In the genomic region with DNA sequence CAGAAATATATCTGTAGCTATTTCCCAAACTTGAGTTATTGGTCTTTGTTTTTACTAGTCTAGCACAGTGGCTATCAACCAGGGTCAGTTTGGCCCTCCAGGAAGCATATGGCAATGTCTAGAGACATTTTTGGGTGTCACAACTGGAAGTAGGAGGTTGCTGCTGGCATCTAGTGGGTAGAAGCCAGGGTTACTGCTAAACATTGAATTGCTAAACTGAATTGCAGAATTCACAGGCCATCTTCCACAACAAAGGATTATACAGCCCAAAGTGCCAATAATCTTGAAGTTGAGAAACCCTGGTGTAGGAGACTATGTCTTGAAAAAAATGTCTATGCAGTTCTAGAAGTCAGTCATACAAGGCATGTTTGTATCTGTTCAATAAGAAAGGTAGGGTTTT, we compare ENCODE assay signal across 15 cellular contexts. TPM values are rescaled to one million over a fixed set of nuclear protein-coding genes. Genes with fewer than 3 reads are reported as not detected.
DNase-seq lines count a peak whose midpoint lies in the region; ATAC-seq, FAIRE-seq and TF ChIP-seq lines count a peak whose summit lies in the region.
"Had no signal": no experiment of that assay in that cellular context is flagged by ENCODE, and none has a peak within 500 bp of the region (broad histone marks: within the 10 kb centered on the region; RNA-seq: fewer than 3 reads in every experiment).

No MANE protein-coding gene starts in this region.

- no peak overlapping the region for H3K27ac Mint-ChIP-seq in stimulated activated effector memory CD8-positive, alpha-beta T cell treated with anti-CD3 and anti-CD28 coated beads, Interleukin-12 subunit alpha, Interleukin-12 subunit beta, amount 100 ng/mL, for 72 hours
- no peak overlapping the region for H3K27ac Mint-ChIP-seq in activated T-cell treated with anti-CD3 and anti-CD28 coated beads, Interleukin-2, amount 50 U/mL, for 72 hours
- no peak overlapping the region for H3K27ac Mint-ChIP-seq in endodermal cell

- H3K9me3 Mint-ChIP-seq in stimulated activated effector memory CD8-positive, alpha-beta T cell treated with anti-CD3 and anti-CD28 coated beads, Interleukin-12 subunit alpha, Interleukin-12 subunit beta, amount 100 ng/mL, for 72 hours, result no peaks in the 10 kb centered on the region
- H3K9me3 Mint-ChIP-seq in activated T-cell treated with anti-CD3 and anti-CD28 coated beads, Interleukin-2, amount 50 U/mL, for 72 hours, result no peaks in the 10 kb centered on the region
- H3K9me3 Mint-ChIP-seq in endodermal cell, result no peaks in the 10 kb centered on the region

- peaks cover 85% of the 10 kb centered on the region for H3K79me2 ChIP-seq in HepG2 (ENCODE audit: insufficient read depth, low read length)

- peaks cover 15% of the 10 kb centered on the region for H4K20me1 ChIP-seq in HepG2 (ENCODE audit: insufficient read depth, low read length)

- no peak for FAIRE-seq in HepG2 (lab: Jason Lieb, UNC)

- H3K4me2 ChIP-seq in HepG2 (ENCODE audit: low read depth, low read length), result no peak overlapping the region

- H3K36me3 ChIP-seq in cardiac muscle cell (no peaks in the 10 kb centered on the region), HepG2 (replicated peaks in 1 of 2; ENCODE audit: control insufficient read depth in 1 of 2, insufficient read depth in 2 of 2, low read length in 2 of 2) (peaks cover 4 to 10% of the 10 kb centered on the region in 2 experiments; a peak in 3 of 5 replicates), endodermal cell (ENCODE audit: control insufficient read depth, insufficient read depth, low read length) (peaks cover 45% of the 10 kb centered on the region)
- H3K36me3 ChIP-seq: HAP-1 had no signal

- H3K4me1 ChIP-seq in cardiac muscle cell (ENCODE audit: low read depth) (peaks cover 21% of the 10 kb centered on the region), HepG2 (ENCODE audit: insufficient read depth, low read length) (peaks cover 17% of the 10 kb centered on the region), endodermal cell (ENCODE audit: control insufficient read depth, insufficient read depth, low read length) (peaks cover 2% of the 10 kb centered on the region)

- CTCF ChIA-PET in HepG2 (lab: Yijun Ruan, JAX; ENCODE audit: low intra/inter-chr PET ratio, low total read pairs), result no interaction called here

- H3K4me3 ChIP-seq in cardiac muscle cell, result no peak overlapping the region
- no peak overlapping the region for H3K4me3 ChIP-seq in epithelial cell of proximal tubule (ENCODE audit: low read depth, low read length)
- H3K4me3 ChIP-seq in HepG2 (replicated peaks in 1 of 3; ENCODE audit: insufficient read depth in 1 of 3, low read depth in 2 of 3, low read length in 3 of 3), result no peak overlapping the region
- H3K4me3 ChIP-seq in endodermal cell (ENCODE audit: low read length), result no peak overlapping the region
- H3K4me3 ChIP-seq: HAP-1 had no signal

- H3K4me1 Mint-ChIP-seq in stimulated activated effector memory CD8-positive, alpha-beta T cell treated with anti-CD3 and anti-CD28 coated beads, Interleukin-12 subunit alpha, Interleukin-12 subunit beta, amount 100 ng/mL, for 72 hours, result peaks cover 17% of the 10 kb centered on the region
- H3K4me1 Mint-ChIP-seq in activated T-cell treated with anti-CD3 and anti-CD28 coated beads, Interleukin-2, amount 50 U/mL, for 72 hours (ENCODE audit: low read depth), result peaks cover 22% of the 10 kb centered on the region
- H3K4me1 Mint-ChIP-seq in endodermal cell, result peaks cover 8% of the 10 kb centered on the region

- intact Hi-C loops in cardiac septum (cut with DNase I), result no loop called here
- intact Hi-C loops in HepG2 (cut with micrococcal nuclease; ENCODE audit: unreplicated experiment), result no loop called here

- TF ChIP-seq POLR2A in HepG2 (IDR thresholded peaks at IDR 0.05; ENCODE audit: insufficient read depth in 1 of 2, low read depth in 2 of 2, low read length in 2 of 2), result no peak

- POLR2A ChIA-PET in HepG2 (lab: Yijun Ruan, JAX), result no interaction called here

- H3K36me3 Mint-ChIP-seq in stimulated activated effector memory CD8-positive, alpha-beta T cell treated with anti-CD3 and anti-CD28 coated beads, Interleukin-12 subunit alpha, Interleukin-12 subunit beta, amount 100 ng/mL, for 72 hours, result peaks cover 7% of the 10 kb centered on the region
- H3K36me3 Mint-ChIP-seq in activated T-cell treated with anti-CD3 and anti-CD28 coated beads, Interleukin-2, amount 50 U/mL, for 72 hours (ENCODE audit: insufficient read depth in 2 of 2), result no peaks in the 10 kb centered on the region
- H3K36me3 Mint-ChIP-seq in endodermal cell (ENCODE audit: low read depth), result peaks cover 15% of the 10 kb centered on the region

- ATAC-seq in HepG2 (peak; percentile 41), GM21526 (IDR thresholded peaks at IDR 0.05; ENCODE audit: low FRiP score, unreplicated experiment) (no peak)
- ATAC-seq in stimulated activated effector memory CD8-positive, alpha-beta T cell treated with anti-CD3 and anti-CD28 coated beads, Interleukin-12 subunit alpha, Interleukin-12 subunit beta, amount 100 ng/mL, for 72 hours, result no peak
- no peak for ATAC-seq in activated T-cell treated with anti-CD3 and anti-CD28 coated beads, Interleukin-2, amount 50 U/mL, for 72 hours (replicated peaks in 1 of 2)

- H3K9ac ChIP-seq in HepG2 (ENCODE audit: insufficient read depth, low read depth, low read length) (no peak overlapping the region), endodermal cell (ENCODE audit: extremely low read depth, low read length, poor library complexity, severe bottlenecking) (no peak overlapping the region)

- no peaks in the 10 kb centered on the region for H3K27me3 ChIP-seq in cardiac muscle cell
- no peaks in the 10 kb centered on the region for H3K27me3 ChIP-seq in HepG2 (ENCODE audit: control insufficient read depth in 1 of 2, insufficient read depth in 2 of 2, low read length in 2 of 2)
- no peaks in the 10 kb centered on the region for H3K27me3 ChIP-seq in endodermal cell (ENCODE audit: control insufficient read depth, insufficient read depth, low read length, poor library complexity, severe bottlenecking)

- TF ChIP-seq EP300 in HepG2 (IDR thresholded peaks at IDR 0.05; ENCODE audit: low read depth in 2 of 2, low read length in 2 of 2) (no peak), HepG2 (CRISPR knock-in tag; IDR thresholded peaks at IDR 0.05; ENCODE audit: borderline replicate concordance) (no peak)

- BruUV-seq in HepG2 (replicated peaks; lab: Mats Ljungman, UMichigan), result no TSS peak

- TF ChIP-seq CTCF in cardiac muscle cell (IDR thresholded peaks at IDR 0.05; ENCODE audit: low read depth, low read length) (no peak), epithelial cell of proximal tubule (conservative IDR thresholded peaks at IDR 0.05; ENCODE audit: low read depth, low read length) (peak; percentile 21), HepG2 (CRISPR knock-in tag; IDR thresholded peaks at IDR 0.05) (0 out of 2 replicates have a peak, but pooled peaks have one; percentile 15), endodermal cell (conservative IDR thresholded peaks at IDR 0.05) (no peak)

- H3K9me3 ChIP-seq in cardiac muscle cell (ENCODE audit: low read depth) (no peaks in the 10 kb centered on the region), HepG2 (ENCODE audit: low read length) (no peaks in the 10 kb centered on the region), endodermal cell (ENCODE audit: control insufficient read depth, low read length) (no peaks in the 10 kb centered on the region)
- H3K9me3 ChIP-seq: HAP-1 had no signal

- H3K27me3 Mint-ChIP-seq in activated T-cell treated with anti-CD3 and anti-CD28 coated beads, Interleukin-2, amount 50 U/mL, for 72 hours (ENCODE audit: low read depth), result no peaks in the 10 kb centered on the region
- H3K27me3 Mint-ChIP-seq in endodermal cell (ENCODE audit: insufficient read depth), result no peaks in the 10 kb centered on the region

- no peak for TF ChIP-seq RAD21 in HepG2 (CRISPR knock-in tag; IDR thresholded peaks at IDR 0.05)

- H3K27ac ChIP-seq in cardiac muscle cell (peak overlapping the region; percentile 30), HepG2 (ENCODE audit: extremely low read length, insufficient read depth, low read length) (no peak overlapping the region), endodermal cell (ENCODE audit: low read depth, low read length) (no peak overlapping the region)
- H3K27ac ChIP-seq: C4-2B, RWPE1 had no signal

- H2AFZ ChIP-seq in HepG2 (ENCODE audit: low read length), result no peak overlapping the region

- H3K4me3 Mint-ChIP-seq in stimulated activated effector memory CD8-positive, alpha-beta T cell treated with anti-CD3 and anti-CD28 coated beads, Interleukin-12 subunit alpha, Interleukin-12 subunit beta, amount 100 ng/mL, for 72 hours, result no peak overlapping the region
- no peak overlapping the region for H3K4me3 Mint-ChIP-seq in activated T-cell treated with anti-CD3 and anti-CD28 coated beads, Interleukin-2, amount 50 U/mL, for 72 hours
- H3K4me3 Mint-ChIP-seq in endodermal cell, result no peak overlapping the region

- in situ Hi-C loops in HepG2 (cut with HindIII; ENCODE audit: extremely low pct_ligation_motif_present, low pct_unique_long_range_greater_than_20kb), result no loop called here

- peak in 1 of 2 donors; percentile 15 for DNase-seq in cardiac muscle cell (ENCODE audit: low read depth in 1 of 2, low spot score in 1 of 2)
- DNase-seq in cardiac septum (ENCODE audit: low spot score), result no peak
- no peak for DNase-seq in epithelial cell of proximal tubule (ENCODE audit: low read depth)
- DNase-seq in HepG2 (ENCODE audit: low spot score), result no peak
- no peak for DNase-seq in stimulated activated effector memory CD8-positive, alpha-beta T cell treated with anti-CD3 and anti-CD28 coated beads, Interleukin-12 subunit alpha, Interleukin-12 subunit beta, amount 100 ng/mL, for 72 hours (ENCODE audit: low spot score in 2 of 2)
- no peak for DNase-seq in activated T-cell treated with anti-CD3 and anti-CD28 coated beads, Interleukin-2, amount 50 U/mL, for 72 hours
- no peak for DNase-seq in endodermal cell
- DNase-seq: COR-L47, NCI-H1436, NCI-H2081, NCI-H69 had no signal

RNA-seq across cellular contexts. Expression of gene ARHGAP5, which starts 27.7 kb away (rescaled TPM):
- total RNA-seq in cardiac muscle cell (63.0 and 77.5 TPM in 2 replicates), cardiac septum (253 TPM), epithelial cell of proximal tubule (26.4 and 45.7 TPM in 2 replicates), HepG2 (2016; rRNA removed; fragmentation: Illumina TruSeq; extraction: Trizol) (144 and 251 TPM in 2 replicates), endodermal cell (100 to 1,000 TPM; 122 to 133 TPM)
- polyA plus RNA-seq in cardiac muscle cell (12.9 and 26.6 TPM in 2 replicates), HepG2 (2011; rRNA removed) (33.2 and 33.7 TPM in 2 replicates)
- total RNA-seq in HepG2 (2016; cell fraction: cytosol; rRNA removed; fragmentation: Illumina TruSeq; extraction: Trizol; ENCODE audit: low read depth), result 107 and 120 TPM in 2 replicates
- 143 and 234 TPM in 2 replicates for total RNA-seq in HepG2 (2016; cell fraction: insoluble cytoplasmic fraction; rRNA removed; fragmentation: Illumina TruSeq; extraction: Trizol)
- 251 and 354 TPM in 2 replicates for total RNA-seq in HepG2 (2016; cell fraction: membrane; rRNA removed; fragmentation: Illumina TruSeq; extraction: Trizol)
- 126 and 127 TPM in 2 replicates for total RNA-seq in HepG2 (2016; cell fraction: nucleus; rRNA removed; fragmentation: Illumina TruSeq; extraction: Trizol)
- 9.5 and 23.4 TPM in 2 replicates for polyA plus RNA-seq in HepG2 (2011; cell fraction: cytosol; rRNA removed)
- polyA plus RNA-seq in HepG2 (2011; cell fraction: nucleus; rRNA removed), result 16.4 and 21.5 TPM in 2 replicates
- 66.9 and 68.2 TPM in 2 replicates for polyA plus RNA-seq in HepG2 (2012)
- 7.1 and 8.7 TPM in 2 replicates for polyA plus RNA-seq in HepG2 (2016; cell fraction: cytosol; fragmentation: Illumina TruSeq; extraction: Trizol; ENCODE audit: low read depth)
- 97.2 and 109 TPM in 2 replicates for polyA plus RNA-seq in HepG2 (2016; cell fraction: insoluble cytoplasmic fraction; fragmentation: Illumina TruSeq; extraction: Trizol; ENCODE audit: low read depth)
- 24.4 and 27.7 TPM in 2 replicates for polyA plus RNA-seq in HepG2 (2016; cell fraction: membrane; fragmentation: Illumina TruSeq; extraction: Trizol; ENCODE audit: low read depth)
- 58.3 and 60.5 TPM in 2 replicates for polyA plus RNA-seq in HepG2 (2016; cell fraction: nucleus; fragmentation: Illumina TruSeq; extraction: Trizol; ENCODE audit: insufficient read depth, low read depth)
- 32.3 and 33.4 TPM in 2 replicates for polyA minus RNA-seq in HepG2 (2011; rRNA and poly(A)+ RNA removed; ENCODE audit: low replicate concordance)
- polyA minus RNA-seq in HepG2 (2011; cell fraction: cytosol; rRNA and poly(A)+ RNA removed), result 126 and 147 TPM in 2 replicates
- polyA minus RNA-seq in HepG2 (2011; cell fraction: nucleus; rRNA and poly(A)+ RNA removed), result 187 and 220 TPM in 2 replicates
- total RNA-seq in activated T-cell treated with anti-CD3 and anti-CD28 coated beads, Interleukin-2, amount 50 U/mL, for 72 hours, result 10 to 100 TPM; 29.5 to 42.8 TPM
- 57.3 TPM for polyA plus RNA-seq in endodermal cell (2013, experiment 1 of 2)
- polyA plus RNA-seq in endodermal cell (2013, experiment 2 of 2), result 62.8 TPM

Comparison
In these comparisons a context has a peak if more than half of its experiments do, and no peak if none do; other contexts are left out.
1. CTCF ChIP-seq: peak in epithelial cell of proximal tubule (single experiment) and HepG2 (single experiment); none in cardiac muscle cell (single experiment) and endodermal cell (single experiment).